ENCODE assay signal across 23 cellular contexts in the genomic region with DNA sequence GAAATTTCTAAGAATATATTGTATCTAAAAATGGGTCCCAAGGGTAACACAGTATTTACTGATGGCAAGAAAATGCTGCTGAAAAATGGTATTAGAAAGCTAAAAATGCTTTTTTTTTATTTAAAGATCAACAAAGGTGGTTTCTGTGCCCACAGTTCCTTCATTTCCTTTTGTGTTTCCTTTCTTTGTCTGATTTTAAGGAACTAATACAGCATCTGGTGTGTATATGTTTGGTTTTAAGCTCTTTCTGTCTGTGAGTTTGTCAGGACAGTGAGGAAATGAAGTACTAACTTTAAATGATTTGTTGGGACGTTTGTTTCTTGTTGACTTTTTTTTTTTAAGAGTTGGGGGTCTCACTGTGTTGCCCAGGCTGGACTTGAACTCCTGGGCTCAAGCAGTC. TPM values are rescaled to one million over a fixed set of nuclear protein-coding genes. Genes with fewer than 3 reads are reported as not detected.
DNase-seq lines count a peak whose midpoint lies in the region; ATAC-seq and TF ChIP-seq lines count a peak whose summit lies in the region.
"Had no signal": no experiment of that assay in that cellular context is flagged by ENCODE, and none has a peak within 500 bp of the region (broad histone marks: within the 10 kb centered on the region; RNA-seq: fewer than 3 reads in every experiment).

No MANE protein-coding gene starts in this region.

- TF ChIP-seq CTCF in CD14-positive monocyte (IDR thresholded peaks at IDR 0.05): no peak
- TF ChIP-seq CTCF in VCaP (conservative IDR thresholded peaks at IDR 0.05): no peak

- peaks cover 25 to 48% of the 10 kb centered on the region in 2 donors for H3K36me3 Mint-ChIP-seq in CD14-positive monocyte

- H3K4me1 Mint-ChIP-seq in CD14-positive monocyte: peaks cover 44% of the 10 kb centered on the region

- no peak for ATAC-seq in GM18868 (IDR thresholded peaks at IDR 0.05; ENCODE audit: unreplicated experiment)
- ATAC-seq: activated T-cell treated with anti-CD3 and anti-CD28 coated beads, Interleukin-2, amount 50 U/mL, for 4 hours; GM23338; HepG2; psoas muscle had no signal

- H3K4me1 ChIP-seq in mesodermal cell (ENCODE audit: control insufficient read depth, insufficient read depth, low read length, poor library complexity, severe bottlenecking): no peaks in the 10 kb centered on the region
- H3K4me1 ChIP-seq: ascending aorta had no signal

- H3K9me3 ChIP-seq in mesodermal cell (ENCODE audit: control insufficient read depth, low read length): no peaks in the 10 kb centered on the region
- H3K9me3 ChIP-seq: ascending aorta, psoas muscle, tibial artery had no signal

- peaks cover 17% of the 10 kb centered on the region for H3K36me3 ChIP-seq in mesodermal cell (ENCODE audit: control insufficient read depth, insufficient read depth, low read length)

- no peak for DNase-seq in CD14-positive monocyte (ENCODE audit: low spot score)
- DNase-seq in GDM1 (lab: John Stamatoyannopoulos, UW): peak; percentile 8
- DNase-seq in NCI-H526 treated with DMSO at 0.1 percent for 48 hours (lab: John Stamatoyannopoulos, UW): no peak
- no peak for DNase-seq in NCI-H2171 treated with DMSO at 0.1 percent for 48 hours (lab: John Stamatoyannopoulos, UW)
- DNase-seq: activated naive CD4-positive, alpha-beta T cell treated with anti-CD3 and anti-CD28 coated beads, Interleukin-2, amount 10 ng/mL, durations not matched to agents 7 days and 5 days; activated T-cell treated with anti-CD3 and anti-CD28 coated beads, Interleukin-2, amount 50 U/mL, for 4 hours; caudate nucleus; dorsolateral prefrontal cortex; erythroblast; foreskin fibroblast; NCI-H1417; NCI-H510A; psoas muscle; stimulated activated CD4-positive, alpha-beta T cell treated with anti-CD3 and anti-CD28 coated beads, Interleukin-1b, Interleukin-23, amount 100 ng/mL, for 48 hours; stimulated activated naive CD4-positive, alpha-beta T cell; tibial artery had no signal

- no peaks in the 10 kb centered on the region for H3K27me3 Mint-ChIP-seq in CD14-positive monocyte (ENCODE audit: low read depth in 3 of 3)
- H3K27me3 Mint-ChIP-seq: activated naive CD4-positive, alpha-beta T cell treated with anti-CD3 and anti-CD28 coated beads, Interleukin-2, amount 10 ng/mL, durations not matched to agents 7 days and 5 days had no signal

- peak overlapping the region; percentile 61 to 88 (median 83) for H3K27ac Mint-ChIP-seq in CD14-positive monocyte
- H3K27ac Mint-ChIP-seq: activated naive CD4-positive, alpha-beta T cell treated with anti-CD3 and anti-CD28 coated beads, Interleukin-2, amount 10 ng/mL, durations not matched to agents 7 days and 5 days; GM23338 had no signal

- no peak overlapping the region for H3K4me3 ChIP-seq in mesodermal cell (ENCODE audit: extremely low read depth, insufficient read depth, low read length, poor library complexity, severe bottlenecking)
- H3K4me3 ChIP-seq: ascending aorta, dorsolateral prefrontal cortex, GM23338, hepatocyte, psoas muscle, tibial artery had no signal

- H3K4me3 Mint-ChIP-seq in CD14-positive monocyte: no peak overlapping the region
- H3K4me3 Mint-ChIP-seq: activated naive CD4-positive, alpha-beta T cell treated with anti-CD3 and anti-CD28 coated beads, Interleukin-2, amount 10 ng/mL, durations not matched to agents 7 days and 5 days; activated T-cell treated with anti-CD3 and anti-CD28 coated beads, Interleukin-2, amount 50 U/mL, for 4 hours; GM23338 had no signal

- intact Hi-C loops in CD14-positive monocyte (cut with micrococcal nuclease): no loop called here

- no peaks in the 10 kb centered on the region for H3K9me3 Mint-ChIP-seq in CD14-positive monocyte
- H3K9me3 Mint-ChIP-seq: activated naive CD4-positive, alpha-beta T cell treated with anti-CD3 and anti-CD28 coated beads, Interleukin-2, amount 10 ng/mL, durations not matched to agents 7 days and 5 days; activated T-cell treated with anti-CD3 and anti-CD28 coated beads, Interleukin-2, amount 50 U/mL, for 4 hours; GM23338 had no signal

- H3K27ac ChIP-seq in VCaP (peak overlapping the region; percentile 62), mesodermal cell (ENCODE audit: low read depth, low read length, severe bottlenecking) (peak overlapping the region; percentile 16)
- H3K27ac ChIP-seq: ascending aorta, dorsolateral prefrontal cortex, hepatocyte, psoas muscle, tibial artery had no signal

- 60 to 100% methylated on average over 1 of the region's 1 CpG for WGBS in mesodermal cell (ENCODE audit: insufficient coverage in 2 of 2), 2 experiments

RNA-seq across cellular contexts. Expression of a gene that starts 38.2 kb away (rescaled TPM):
- 10 to 100 TPM in 1 of 2 donors, 1 to 10 TPM in 1; 8.8 to 13.5 TPM for polyA plus RNA-seq in CD14-positive monocyte
- polyA plus RNA-seq in mesodermal cell (2013, experiment 1 of 2): 14.2 TPM
- polyA plus RNA-seq in mesodermal cell (2013, experiment 2 of 2): 11.3 TPM
